Comparison of ENCODE assay signal across 1 cellular context in genomic region chr16:4766875-4767628, GRCh38.
TF ChIP-seq lines count a peak whose summit lies in the region.

Gene ZNF500 (minus strand): TSS chr16:4767162. CDS start chr16:4765978, 1,184 bp downstream.

TF ChIP-seq in SK-N-SH, 30 proteins besides CTCF, POLR2A, EP300 and RAD21 (continued from another document):
- TF ChIP-seq, protein P1, sequence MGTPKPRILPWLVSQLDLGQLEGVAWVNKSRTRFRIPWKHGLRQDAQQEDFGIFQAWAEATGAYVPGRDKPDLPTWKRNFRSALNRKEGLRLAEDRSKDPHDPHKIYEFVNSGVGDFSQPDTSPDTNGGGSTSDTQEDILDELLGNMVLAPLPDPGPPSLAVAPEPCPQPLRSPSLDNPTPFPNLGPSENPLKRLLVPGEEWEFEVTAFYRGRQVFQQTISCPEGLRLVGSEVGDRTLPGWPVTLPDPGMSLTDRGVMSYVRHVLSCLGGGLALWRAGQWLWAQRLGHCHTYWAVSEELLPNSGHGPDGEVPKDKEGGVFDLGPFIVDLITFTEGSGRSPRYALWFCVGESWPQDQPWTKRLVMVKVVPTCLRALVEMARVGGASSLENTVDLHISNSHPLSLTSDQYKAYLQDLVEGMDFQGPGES (IDR thresholded peaks at IDR 0.05; ENCODE audit: low read depth, low read length): no peak
- TF ChIP-seq GATA2 (CRISPR knock-in tag; IDR thresholded peaks at IDR 0.05): no peak
- TF ChIP-seq MAX (IDR thresholded peaks at IDR 0.05; ENCODE audit: low read depth): no peak; the same call in 1 of the 2 replicates
- no peak; the same call in 1 of the 2 replicates for TF ChIP-seq RCOR1 (IDR thresholded peaks at IDR 0.05; ENCODE audit: low read length)
- peak; percentile 80 for TF ChIP-seq POLR2AphosphoS5 (IDR thresholded peaks at IDR 0.05; ENCODE audit: low read depth, low read length)
- TF ChIP-seq SMC3 (IDR thresholded peaks at IDR 0.05; ENCODE audit: low read depth, low read length): no peak
- TF ChIP-seq RFX5 (IDR thresholded peaks at IDR 0.05; ENCODE audit: low read length): no peak
- TF ChIP-seq NRF1 (IDR thresholded peaks at IDR 0.05; ENCODE audit: low read depth, low read length): peak; percentile 19; the same call in 1 of the 2 replicates
- TF ChIP-seq TCF12 (IDR thresholded peaks at IDR 0.05): no peak
- peak; percentile 95 for TF ChIP-seq CHD2 (IDR thresholded peaks at IDR 0.05; ENCODE audit: low read length, partially characterized antibody)
- TF ChIP-seq FOXM1 (IDR thresholded peaks at IDR 0.05; ENCODE audit: low read depth): no peak
- TF ChIP-seq ELF1 (IDR thresholded peaks at IDR 0.05): no peak; the same call in 1 of the 2 replicates
- no peak for TF ChIP-seq FOSL2 (IDR thresholded peaks at IDR 0.05; ENCODE audit: borderline replicate concordance, low read depth)
- TF ChIP-seq MXI1 (IDR thresholded peaks at IDR 0.05; ENCODE audit: low read depth, low read length): peak; percentile 76
- no peak for TF ChIP-seq NFIC (IDR thresholded peaks at IDR 0.05; ENCODE audit: borderline replicate concordance)
- peak; percentile 43; the same call in 1 of the 2 replicates for TF ChIP-seq SIN3A (IDR thresholded peaks at IDR 0.05; ENCODE audit: borderline replicate concordance, low read depth, low read length)
- no peak for TF ChIP-seq EZH2phosphoT487 (IDR thresholded peaks at IDR 0.05; ENCODE audit: borderline replicate concordance, low read depth)
- TF ChIP-seq FOXJ3 (CRISPR knock-in tag; IDR thresholded peaks at IDR 0.05): no peak
TF ChIP-seq in SK-N-SH: peak in this region for 8.
